In genomic region chr6:33713786-33714185, GRCh38 we compare ENCODE assay signal across 29 cellular contexts. TPM values are rescaled to one million over a fixed set of nuclear protein-coding genes. Genes with fewer than 3 reads are reported as not detected.
"Had no signal": no experiment of that assay in that cellular context is flagged by ENCODE, and none has a peak within 500 bp of the region (broad histone marks: within the 10 kb centered on the region; RNA-seq: fewer than 3 reads in every experiment).

No MANE protein-coding gene starts in this region.

- H3K9me3 ChIP-seq: ascending aorta, breast epithelium, colonic mucosa, heart left ventricle had no signal

- H3K4me3 ChIP-seq: ascending aorta, breast epithelium, cardiac muscle cell, colonic mucosa, heart left ventricle had no signal

- DNase-seq: activated CD4-positive, alpha-beta T cell treated with anti-CD3 and anti-CD28 coated beads for 1 hour; activated CD4-positive, alpha-beta T cell treated with anti-CD3 and anti-CD28 coated beads for 4 hours; activated CD4-positive, alpha-beta T cell treated with anti-CD3 and anti-CD28 coated beads, Interleukin-2, amount 50 U/mL, for 1 hour; activated CD4-positive, alpha-beta T cell treated with anti-CD3 and anti-CD28 coated beads, Interleukin-2, amount 50 U/mL, for 48 hours; activated CD8-positive, alpha-beta memory T cell treated with anti-CD3 and anti-CD28 coated beads for 24 hours; activated CD8-positive, alpha-beta T cell treated with anti-CD3 and anti-CD28 coated beads for 36 hours; activated effector memory CD4-positive, alpha-beta T cell treated with anti-CD3 and anti-CD28 coated beads, Interleukin-2, amount 50 U/mL, for 16 hours; activated naive CD4-positive, alpha-beta T cell treated with anti-CD3 and anti-CD28 coated beads for 36 hours; activated naive CD8-positive, alpha-beta T cell treated with anti-CD3 and anti-CD28 coated beads for 36 hours; activated T-cell treated with anti-CD3 and anti-CD28 coated beads, Interleukin-2, amount 50 U/mL, for 48 hours; central memory CD4-positive, alpha-beta T cell; cerebellar nuclear complex; colonic mucosa; effector CD8-positive, alpha-beta T cell; foreskin fibroblast; glutamatergic neuron; T-helper 2 cell had no signal

- H3K27me3 ChIP-seq: ascending aorta, breast epithelium, cardiac muscle cell, colonic mucosa, heart left ventricle had no signal

- H3K9me3 Mint-ChIP-seq: activated CD8-positive, alpha-beta T cell treated with anti-CD3 and anti-CD28 coated beads for 36 hours; activated naive CD4-positive, alpha-beta T cell treated with anti-CD3 and anti-CD28 coated beads for 36 hours; activated naive CD4-positive, alpha-beta T cell treated with anti-CD3 and anti-CD28 coated beads, Interleukin-2, amount 50 U/mL, for 24 hours; activated naive CD8-positive, alpha-beta T cell treated with anti-CD3 and anti-CD28 coated beads for 36 hours; activated T-helper 1 cell treated with anti-CD3 and anti-CD28 coated beads, Interleukin-12 subunit alpha, Interleukin-12 subunit beta, Interleukin-2, Interleukin-4 antibody, amounts not matched to agents 30 ng/mL and 10 ng/mL and 1 ng/mL, durations not matched to agents 14 hours and 24 hours and 36 hours; activated T-helper 2 cell treated with anti-CD3 and anti-CD28 coated beads, Interferon-gamma antibody, Interleukin-2, Interleukin-4, amounts not matched to agents 10 μg/mL and 5 μg/mL and 100 μg/mL, durations not matched to agents 14 hours and 24 hours and 36 hours; WTC11 had no signal

- ATAC-seq: activated CD8-positive, alpha-beta T cell treated with anti-CD3 and anti-CD28 coated beads for 36 hours; esophagus mucosa; heart left ventricle; WTC11 had no signal

- H3K27me3 Mint-ChIP-seq: activated CD8-positive, alpha-beta T cell treated with anti-CD3 and anti-CD28 coated beads for 36 hours; activated naive CD4-positive, alpha-beta T cell treated with anti-CD3 and anti-CD28 coated beads, Interleukin-2, amount 50 U/mL, for 24 hours; activated naive CD8-positive, alpha-beta T cell treated with anti-CD3 and anti-CD28 coated beads for 36 hours had no signal

- H3K27ac ChIP-seq: ascending aorta, cardiac muscle cell, colonic mucosa, heart left ventricle had no signal

- H3K36me3 ChIP-seq: breast epithelium, cardiac muscle cell, colonic mucosa had no signal

- H3K4me3 Mint-ChIP-seq: activated CD8-positive, alpha-beta T cell treated with anti-CD3 and anti-CD28 coated beads for 36 hours; activated naive CD4-positive, alpha-beta T cell treated with anti-CD3 and anti-CD28 coated beads for 36 hours; activated naive CD4-positive, alpha-beta T cell treated with anti-CD3 and anti-CD28 coated beads, Interleukin-2, amount 50 U/mL, for 24 hours; activated naive CD8-positive, alpha-beta T cell treated with anti-CD3 and anti-CD28 coated beads for 36 hours; activated T-helper 1 cell treated with anti-CD3 and anti-CD28 coated beads, Interleukin-12 subunit alpha, Interleukin-12 subunit beta, Interleukin-2, Interleukin-4 antibody, amounts not matched to agents 30 ng/mL and 10 ng/mL and 1 ng/mL, durations not matched to agents 14 hours and 24 hours and 36 hours; WTC11 had no signal

RNA-seq across cellular contexts. Expression of gene IP6K3, which starts 32.9 kb away (rescaled TPM):
- total RNA-seq: activated CD8-positive, alpha-beta T cell treated with anti-CD3 and anti-CD28 coated beads for 36 hours; activated naive CD4-positive, alpha-beta T cell treated with anti-CD3 and anti-CD28 coated beads for 36 hours; activated naive CD8-positive, alpha-beta T cell treated with anti-CD3 and anti-CD28 coated beads for 36 hours; activated T-helper 1 cell treated with anti-CD3 and anti-CD28 coated beads, Interleukin-12 subunit alpha, Interleukin-12 subunit beta, Interleukin-2, Interleukin-4 antibody, amounts not matched to agents 30 ng/mL and 10 ng/mL and 1 ng/mL, durations not matched to agents 14 hours and 24 hours and 36 hours; activated T-helper 2 cell treated with anti-CD3 and anti-CD28 coated beads, Interferon-gamma antibody, Interleukin-2, Interleukin-4, amounts not matched to agents 10 μg/mL and 5 μg/mL and 100 μg/mL, durations not matched to agents 14 hours and 24 hours and 36 hours; ascending aorta; dermis microvascular lymphatic vessel endothelial cell; frontal cortex; T-helper 1 cell treated with Interleukin-12 subunit alpha and Interleukin-12 subunit beta and Interleukin-4 antibody, amounts not matched to agents 30 ng/mL and 1 ng/mL, for 36 hours had no signal
